Comparison of ENCODE assay signal across 21 cellular contexts in the genomic region with DNA sequence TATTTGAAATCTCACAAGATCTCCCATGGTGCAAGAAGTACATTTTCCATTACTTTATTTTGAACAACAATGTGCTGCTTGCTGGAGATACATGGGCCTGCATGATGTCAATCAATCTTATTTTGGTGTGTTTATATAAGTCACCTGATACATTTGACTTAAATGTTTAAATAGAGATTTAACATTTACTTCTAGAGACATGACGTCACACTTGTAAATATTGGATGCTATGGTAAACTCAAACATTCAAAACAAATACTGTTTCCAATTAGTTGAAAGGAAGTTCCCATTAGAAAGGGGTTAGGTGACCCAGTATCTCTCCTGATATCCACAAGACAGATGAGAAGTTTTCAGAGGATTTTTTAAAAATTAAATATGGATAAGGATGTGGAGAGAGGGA.
A peak's percentile ranks its signal among the peaks of the same experiment; 100 is the strongest.
DNase-seq lines count a peak whose midpoint lies in the region; ATAC-seq, FAIRE-seq and TF ChIP-seq lines count a peak whose summit lies in the region.
"Had no signal": no experiment of that assay in that cellular context is flagged by ENCODE, and none has a peak within 500 bp of the region (broad histone marks: within the 10 kb centered on the region; RNA-seq: fewer than 3 reads in every experiment).

No MANE protein-coding gene starts in this region.

- H3K4me3 ChIP-seq in left ventricle myocardium inferior = no peak overlapping the region
- H3K4me3 ChIP-seq: BLaER1 had no signal

- no peaks in the 10 kb centered on the region for H3K9me3 ChIP-seq in left ventricle myocardium inferior (replicated peaks)
- H3K9me3 ChIP-seq: BLaER1, SK-N-SH had no signal

- FAIRE-seq in islet of Langerhans (lab: Jason Lieb, UNC) = peak; percentile 71
- FAIRE-seq: RCC 7860 had no signal

- H3K4me1 ChIP-seq in left ventricle myocardium inferior = peaks cover 51% of the 10 kb centered on the region
- H3K4me1 ChIP-seq: BLaER1 had no signal

- peaks cover 1% of the 10 kb centered on the region for H3K36me3 Mint-ChIP-seq in progenitor cell of endocrine pancreas (ENCODE audit: insufficient read depth)

- no peaks in the 10 kb centered on the region for H3K27me3 ChIP-seq in left ventricle myocardium inferior (ENCODE audit: low read depth)
- H3K27me3 ChIP-seq: BLaER1 had no signal

- H3K36me3 ChIP-seq in left ventricle myocardium inferior = no peaks in the 10 kb centered on the region
- H3K36me3 ChIP-seq: BLaER1 had no signal

- TF ChIP-seq CTCF in left ventricle myocardium inferior (IDR thresholded peaks at IDR 0.05; ENCODE audit: borderline replicate concordance) (no peak), progenitor cell of endocrine pancreas (IDR thresholded peaks at IDR 0.05; ENCODE audit: unreplicated experiment) (no peak)

- peaks cover 10% of the 10 kb centered on the region for H3K4me1 Mint-ChIP-seq in progenitor cell of endocrine pancreas (ENCODE audit: low read depth)

- no peak overlapping the region for H3K4me3 Mint-ChIP-seq in progenitor cell of endocrine pancreas (ENCODE audit: low read depth)
- H3K4me3 Mint-ChIP-seq: CD4-positive, alpha-beta T cell; HFFc6 had no signal

- H3K27ac ChIP-seq in left ventricle myocardium inferior (replicated peaks) = peak overlapping the region; percentile 92
- H3K27ac ChIP-seq: BLaER1 had no signal

- H3K9me3 Mint-ChIP-seq in progenitor cell of endocrine pancreas (ENCODE audit: low read depth) = peaks cover 5% of the 10 kb centered on the region
- H3K9me3 Mint-ChIP-seq: CD4-positive, alpha-beta T cell had no signal

- H3K27ac Mint-ChIP-seq in progenitor cell of endocrine pancreas = no peak overlapping the region
- H3K27ac Mint-ChIP-seq: CD4-positive, alpha-beta T cell; HFFc6 had no signal

- DNase-seq in left ventricle myocardium inferior (no peak), left ventricle myocardium superior (no peak), HEK293T (ENCODE audit: extremely low spot score) (no peak), NCI-H748 (lab: John Stamatoyannopoulos, UW; ENCODE audit: unreplicated experiment) (peak; percentile 58), progenitor cell of endocrine pancreas (ENCODE audit: low spot score, unreplicated experiment) (no peak), SW480 (ENCODE audit: low spot score) (no peak)
- DNase-seq: ACHN; CD4-positive, alpha-beta T cell; EL; GF-D8; HFFc6; KBM-7; NCI-H1092; NCI-H1436 treated with DMSO at 0.1 percent for 48 hours; NCI-H2081 treated with DMSO at 0.1 percent for 48 hours; NCI-H82; SK-N-SH had no signal

- H3K27me3 Mint-ChIP-seq in progenitor cell of endocrine pancreas = no peaks in the 10 kb centered on the region
- H3K27me3 Mint-ChIP-seq: CD4-positive, alpha-beta T cell had no signal

- POLR2A ChIA-PET in HEK293T (lab: Yijun Ruan, JAX) = no interaction called here

- intact Hi-C loops in left ventricle myocardium inferior (cut with micrococcal nuclease) (no loop called here), left ventricle myocardium superior (cut with micrococcal nuclease) (no loop called here)

- CTCF ChIA-PET in HEK293T (lab: Yijun Ruan, JAX) = no interaction called here

- ATAC-seq in left ventricle myocardium superior = no peak
- ATAC-seq: Right ventricle myocardium inferior had no signal

TF ChIP-seq in HEK293T, 16 proteins besides CTCF, POLR2A, EP300 and RAD21:
- TF ChIP-seq ARNT (IDR thresholded peaks at IDR 0.05) (no peak), LEF1 (IDR thresholded peaks at IDR 0.05; ENCODE audit: borderline replicate concordance) (no peak)
- TF ChIP-seq, protein P1, sequence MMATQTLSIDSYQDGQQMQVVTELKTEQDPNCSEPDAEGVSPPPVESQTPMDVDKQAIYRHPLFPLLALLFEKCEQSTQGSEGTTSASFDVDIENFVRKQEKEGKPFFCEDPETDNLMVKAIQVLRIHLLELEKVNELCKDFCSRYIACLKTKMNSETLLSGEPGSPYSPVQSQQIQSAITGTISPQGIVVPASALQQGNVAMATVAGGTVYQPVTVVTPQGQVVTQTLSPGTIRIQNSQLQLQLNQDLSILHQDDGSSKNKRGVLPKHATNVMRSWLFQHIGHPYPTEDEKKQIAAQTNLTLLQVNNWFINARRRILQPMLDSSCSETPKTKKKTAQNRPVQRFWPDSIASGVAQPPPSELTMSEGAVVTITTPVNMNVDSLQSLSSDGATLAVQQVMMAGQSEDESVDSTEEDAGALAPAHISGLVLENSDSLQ (IDR thresholded peaks at IDR 0.05) = peak; percentile 23; the same call in 1 of the 2 replicates
